Comparison of ENCODE assay signal across 1 cellular context in the genomic region with DNA sequence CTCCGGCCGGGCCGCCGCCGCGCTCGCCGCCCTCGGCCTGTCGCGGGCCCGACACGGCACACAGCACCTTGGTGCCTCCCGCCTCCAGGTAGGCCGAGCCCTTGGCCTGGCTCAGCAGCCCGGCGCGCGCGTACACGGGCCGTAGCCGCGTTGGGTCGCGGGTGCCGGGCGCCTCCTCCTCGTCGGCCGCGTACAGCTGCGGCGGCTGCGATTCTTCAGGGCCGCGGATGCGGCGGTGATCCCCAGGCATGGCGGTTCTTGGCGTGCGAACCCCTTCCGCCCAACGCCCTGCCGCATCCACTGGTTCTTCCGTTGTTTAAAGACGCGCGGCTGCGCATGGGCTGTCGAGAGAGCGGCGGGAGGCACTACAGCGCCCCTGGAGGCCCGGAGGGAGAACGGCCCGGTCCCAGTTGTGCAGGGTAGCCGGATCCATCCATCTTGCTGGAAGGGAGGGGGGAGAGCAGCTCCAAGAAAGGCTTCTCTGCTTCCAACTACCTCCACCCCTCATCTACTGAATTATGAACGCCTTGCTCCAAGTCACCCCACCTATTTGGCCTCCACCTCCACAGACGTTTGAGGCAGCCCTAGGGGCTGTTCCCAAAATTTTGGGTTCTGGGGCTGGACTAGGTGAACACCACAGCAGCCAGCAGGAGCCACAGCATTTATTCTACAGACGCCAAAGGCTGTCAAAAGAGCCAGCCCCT.
TF ChIP-seq lines count a peak whose summit lies in the region.

TSS of gene EXOSC6 (minus strand) at position 290 of the 704 bp plus-strand sequence. CDS start at position 250, 40 bp downstream.

TF ChIP-seq in HepG2, 621 proteins besides CTCF, POLR2A, EP300 and RAD21 (continued from another document and continues in another):
- TF ChIP-seq, protein P1, sequence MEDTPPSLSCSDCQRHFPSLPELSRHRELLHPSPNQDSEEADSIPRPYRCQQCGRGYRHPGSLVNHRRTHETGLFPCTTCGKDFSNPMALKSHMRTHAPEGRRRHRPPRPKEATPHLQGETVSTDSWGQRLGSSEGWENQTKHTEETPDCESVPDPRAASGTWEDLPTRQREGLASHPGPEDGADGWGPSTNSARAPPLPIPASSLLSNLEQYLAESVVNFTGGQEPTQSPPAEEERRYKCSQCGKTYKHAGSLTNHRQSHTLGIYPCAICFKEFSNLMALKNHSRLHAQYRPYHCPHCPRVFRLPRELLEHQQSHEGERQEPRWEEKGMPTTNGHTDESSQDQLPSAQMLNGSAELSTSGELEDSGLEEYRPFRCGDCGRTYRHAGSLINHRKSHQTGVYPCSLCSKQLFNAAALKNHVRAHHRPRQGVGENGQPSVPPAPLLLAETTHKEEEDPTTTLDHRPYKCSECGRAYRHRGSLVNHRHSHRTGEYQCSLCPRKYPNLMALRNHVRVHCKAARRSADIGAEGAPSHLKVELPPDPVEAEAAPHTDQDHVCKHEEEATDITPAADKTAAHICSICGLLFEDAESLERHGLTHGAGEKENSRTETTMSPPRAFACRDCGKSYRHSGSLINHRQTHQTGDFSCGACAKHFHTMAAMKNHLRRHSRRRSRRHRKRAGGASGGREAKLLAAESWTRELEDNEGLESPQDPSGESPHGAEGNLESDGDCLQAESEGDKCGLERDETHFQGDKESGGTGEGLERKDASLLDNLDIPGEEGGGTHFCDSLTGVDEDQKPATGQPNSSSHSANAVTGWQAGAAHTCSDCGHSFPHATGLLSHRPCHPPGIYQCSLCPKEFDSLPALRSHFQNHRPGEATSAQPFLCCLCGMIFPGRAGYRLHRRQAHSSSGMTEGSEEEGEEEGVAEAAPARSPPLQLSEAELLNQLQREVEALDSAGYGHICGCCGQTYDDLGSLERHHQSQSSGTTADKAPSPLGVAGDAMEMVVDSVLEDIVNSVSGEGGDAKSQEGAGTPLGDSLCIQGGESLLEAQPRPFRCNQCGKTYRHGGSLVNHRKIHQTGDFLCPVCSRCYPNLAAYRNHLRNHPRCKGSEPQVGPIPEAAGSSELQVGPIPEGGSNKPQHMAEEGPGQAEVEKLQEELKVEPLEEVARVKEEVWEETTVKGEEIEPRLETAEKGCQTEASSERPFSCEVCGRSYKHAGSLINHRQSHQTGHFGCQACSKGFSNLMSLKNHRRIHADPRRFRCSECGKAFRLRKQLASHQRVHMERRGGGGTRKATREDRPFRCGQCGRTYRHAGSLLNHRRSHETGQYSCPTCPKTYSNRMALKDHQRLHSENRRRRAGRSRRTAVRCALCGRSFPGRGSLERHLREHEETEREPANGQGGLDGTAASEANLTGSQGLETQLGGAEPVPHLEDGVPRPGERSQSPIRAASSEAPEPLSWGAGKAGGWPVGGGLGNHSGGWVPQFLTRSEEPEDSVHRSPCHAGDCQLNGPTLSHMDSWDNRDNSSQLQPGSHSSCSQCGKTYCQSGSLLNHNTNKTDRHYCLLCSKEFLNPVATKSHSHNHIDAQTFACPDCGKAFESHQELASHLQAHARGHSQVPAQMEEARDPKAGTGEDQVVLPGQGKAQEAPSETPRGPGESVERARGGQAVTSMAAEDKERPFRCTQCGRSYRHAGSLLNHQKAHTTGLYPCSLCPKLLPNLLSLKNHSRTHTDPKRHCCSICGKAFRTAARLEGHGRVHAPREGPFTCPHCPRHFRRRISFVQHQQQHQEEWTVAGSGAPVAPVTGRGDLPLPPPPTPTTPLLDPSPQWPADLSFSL (CRISPR knock-in tag; IDR thresholded peaks at IDR 0.05): 0 out of 2 replicates have a peak, but pooled peaks have one; percentile 25
- TF ChIP-seq, protein P2, sequence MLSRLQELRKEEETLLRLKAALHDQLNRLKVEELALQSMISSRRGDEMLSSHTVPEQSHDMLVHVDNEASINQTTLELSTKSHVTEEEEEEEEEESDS (CRISPR knock-in tag; IDR thresholded peaks at IDR 0.05; ENCODE audit: borderline replicate concordance): peak; percentile 89; the same call in 1 of the 2 replicates
- TF ChIP-seq ZNF567 (CRISPR knock-in tag; IDR thresholded peaks at IDR 0.05; ENCODE audit: borderline replicate concordance): peak; percentile 84; the same call in 1 of the 2 replicates
- TF ChIP-seq, protein P3, sequence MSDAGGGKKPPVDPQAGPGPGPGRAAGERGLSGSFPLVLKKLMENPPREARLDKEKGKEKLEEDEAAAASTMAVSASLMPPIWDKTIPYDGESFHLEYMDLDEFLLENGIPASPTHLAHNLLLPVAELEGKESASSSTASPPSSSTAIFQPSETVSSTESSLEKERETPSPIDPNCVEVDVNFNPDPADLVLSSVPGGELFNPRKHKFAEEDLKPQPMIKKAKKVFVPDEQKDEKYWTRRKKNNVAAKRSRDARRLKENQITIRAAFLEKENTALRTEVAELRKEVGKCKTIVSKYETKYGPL (CRISPR knock-in tag; IDR thresholded peaks at IDR 0.05): no peak
- peak; percentile 99 for TF ChIP-seq SAP130 (CRISPR knock-in tag; IDR thresholded peaks at IDR 0.05; ENCODE audit: low read depth)
- TF ChIP-seq ZNF549 (CRISPR knock-in tag; IDR thresholded peaks at IDR 0.05): no peak
- peak; percentile 75; the same call in 1 of the 2 replicates for TF ChIP-seq GFI1 (CRISPR knock-in tag; IDR thresholded peaks at IDR 0.05; ENCODE audit: borderline replicate concordance)
- TF ChIP-seq STAT5B (CRISPR knock-in tag; IDR thresholded peaks at IDR 0.05): peak; percentile 96
- no peak for TF ChIP-seq DDIT3 (CRISPR knock-in tag; IDR thresholded peaks at IDR 0.05)
- peak; percentile 77; the same call in 1 of the 2 replicates for TF ChIP-seq KDM3A (CRISPR knock-in tag; IDR thresholded peaks at IDR 0.05; ENCODE audit: low read depth)
- TF ChIP-seq ZNF614 (CRISPR knock-in tag; IDR thresholded peaks at IDR 0.05; ENCODE audit: borderline replicate concordance): peak; percentile 97
- peak; percentile 48; the same call in 1 of the 2 replicates for TF ChIP-seq TBX3 (IDR thresholded peaks at IDR 0.05; ENCODE audit: borderline replicate concordance)
- TF ChIP-seq MYPOP (CRISPR knock-in tag; IDR thresholded peaks at IDR 0.05): peak; percentile 87
- TF ChIP-seq ZNF280B (CRISPR knock-in tag; IDR thresholded peaks at IDR 0.05; ENCODE audit: borderline replicate concordance): peak; percentile 91; the same call in 1 of the 2 replicates
- TF ChIP-seq ZSCAN31 (CRISPR knock-in tag; IDR thresholded peaks at IDR 0.05; ENCODE audit: low read depth): peak; percentile 96
- peak; percentile 62 for TF ChIP-seq RARA (CRISPR knock-in tag; IDR thresholded peaks at IDR 0.05)
- no peak for TF ChIP-seq TRIM24 (CRISPR knock-in tag; IDR thresholded peaks at IDR 0.05)
- peak; percentile 91; the same call in 1 of the 2 replicates for TF ChIP-seq ZNF558 (CRISPR knock-in tag; IDR thresholded peaks at IDR 0.05; ENCODE audit: borderline replicate concordance)
- TF ChIP-seq, protein P4, sequence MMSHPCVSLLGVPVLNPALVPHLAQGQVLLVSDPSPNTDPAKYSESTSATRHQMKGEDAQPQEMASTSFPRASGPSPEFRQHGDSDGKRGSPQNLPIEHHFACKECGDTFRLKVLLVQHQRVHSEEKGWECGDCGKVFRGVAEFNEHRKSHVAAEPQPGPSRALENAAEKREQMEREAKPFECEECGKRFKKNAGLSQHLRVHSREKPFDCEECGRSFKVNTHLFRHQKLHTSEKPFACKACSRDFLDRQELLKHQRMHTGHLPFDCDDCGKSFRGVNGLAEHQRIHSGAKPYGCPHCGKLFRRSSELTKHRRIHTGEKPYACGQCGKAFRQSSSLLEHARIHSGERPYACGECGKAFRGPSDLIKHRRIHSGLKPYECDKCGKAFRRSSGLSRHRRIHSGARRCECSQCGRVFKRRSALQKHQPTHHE (CRISPR knock-in tag; IDR thresholded peaks at IDR 0.05; ENCODE audit: borderline replicate concordance): peak; percentile 85; the same call in 1 of the 2 replicates
- TF ChIP-seq ATF7-NPFF (CRISPR knock-in tag; IDR thresholded peaks at IDR 0.05; ENCODE audit: low read depth): peak; percentile 100
- no peak for TF ChIP-seq SNAI1 (CRISPR knock-in tag; IDR thresholded peaks at IDR 0.05; ENCODE audit: borderline replicate concordance)
- TF ChIP-seq DNMT3B (CRISPR knock-in tag; conservative IDR thresholded peaks at IDR 0.05): peak; percentile 60; the same call in 1 of the 2 replicates
- TF ChIP-seq ZBTB20 (CRISPR knock-in tag; IDR thresholded peaks at IDR 0.05; ENCODE audit: borderline replicate concordance, low read depth): no peak; the same call in 1 of the 2 replicates
- peak; percentile 91 for TF ChIP-seq ZNF441 (CRISPR knock-in tag; IDR thresholded peaks at IDR 0.05; ENCODE audit: borderline replicate concordance)
- peak; percentile 99 for TF ChIP-seq ZNF589 (CRISPR knock-in tag; conservative IDR thresholded peaks at IDR 0.05)
- peak; percentile 63 for TF ChIP-seq NCOA2 (CRISPR knock-in tag; IDR thresholded peaks at IDR 0.05)
- TF ChIP-seq, protein P5, sequence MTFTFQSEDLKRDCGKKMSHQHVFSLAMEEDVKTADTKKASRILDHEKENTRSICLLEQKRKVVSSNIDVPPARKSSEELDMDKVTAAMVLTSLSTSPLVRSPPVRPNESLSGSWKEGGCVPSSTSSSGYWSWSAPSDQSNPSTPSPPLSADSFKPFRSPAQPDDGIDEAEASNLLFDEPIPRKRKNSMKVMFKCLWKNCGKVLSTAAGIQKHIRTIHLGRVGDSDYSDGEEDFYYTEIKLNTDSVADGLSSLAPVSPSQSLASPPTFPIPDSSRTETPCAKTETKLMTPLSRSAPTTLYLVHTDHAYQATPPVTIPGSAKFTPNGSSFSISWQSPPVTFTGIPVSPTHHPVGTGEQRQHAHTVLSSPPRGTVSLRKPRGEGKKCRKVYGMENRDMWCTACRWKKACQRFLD (CRISPR knock-in tag; IDR thresholded peaks at IDR 0.05; ENCODE audit: borderline replicate concordance): peak; percentile 63; the same call in 1 of the 2 replicates
- peak; percentile 72; the same call in 1 of the 2 replicates for TF ChIP-seq BCL6 (CRISPR knock-in tag; IDR thresholded peaks at IDR 0.05)
- TF ChIP-seq ZHX1 (CRISPR knock-in tag; IDR thresholded peaks at IDR 0.05; ENCODE audit: low read depth): peak; percentile 95
- no peak for TF ChIP-seq NR2F1 (CRISPR knock-in tag; IDR thresholded peaks at IDR 0.05)
- no peak for TF ChIP-seq CHD4 (IDR thresholded peaks at IDR 0.05; ENCODE audit: borderline replicate concordance, low read length)
- peak; percentile 74 for TF ChIP-seq NCOA1 (CRISPR knock-in tag; IDR thresholded peaks at IDR 0.05)
- TF ChIP-seq BHLHE40 (IDR thresholded peaks at IDR 0.05; ENCODE audit: low read length): peak; percentile 64
- peak; percentile 99 for TF ChIP-seq SPEN (CRISPR knock-in tag; IDR thresholded peaks at IDR 0.05; ENCODE audit: low read depth)
- no peak; the same call in 1 of the 2 replicates for TF ChIP-seq ZBTB7A (CRISPR knock-in tag; IDR thresholded peaks at IDR 0.05)
- peak; percentile 82 for TF ChIP-seq CENPT (CRISPR knock-in tag; IDR thresholded peaks at IDR 0.05; ENCODE audit: low read depth)
- no peak; the same call in 1 of the 2 replicates for TF ChIP-seq SMAD9 (CRISPR knock-in tag; IDR thresholded peaks at IDR 0.05)
- TF ChIP-seq ZNF460 (CRISPR knock-in tag; IDR thresholded peaks at IDR 0.05; ENCODE audit: borderline replicate concordance): peak; percentile 46; the same call in 1 of the 2 replicates
- TF ChIP-seq THAP7 (CRISPR knock-in tag; IDR thresholded peaks at IDR 0.05): peak; percentile 83
- TF ChIP-seq YEATS2 (CRISPR knock-in tag; IDR thresholded peaks at IDR 0.05; ENCODE audit: borderline replicate concordance): peak; percentile 97
- no peak for TF ChIP-seq CENPX (CRISPR knock-in tag; IDR thresholded peaks at IDR 0.05)
